Comparison of ENCODE assay signal across 1 cellular context in genomic region chrX:39900788-39901170, GRCh38.
TF ChIP-seq lines count a peak whose summit lies in the region.

No MANE protein-coding gene starts in this region.

TF ChIP-seq in HEK293, 187 proteins besides CTCF, POLR2A, EP300 and RAD21 (continued from another document):
- TF ChIP-seq PBX3 (CRISPR knock-in tag; IDR thresholded peaks at IDR 0.05) (no peak), ZNF266 (tag by site-specific recombination; IDR thresholded peaks at IDR 0.05; ENCODE audit: low read depth) (no peak), ZBTB48 (tag by site-specific recombination; IDR thresholded peaks at IDR 0.05) (peak; percentile 25; the same call in 1 of the 2 replicates), BCL11B (tag by site-specific recombination; IDR thresholded peaks at IDR 0.05; ENCODE audit: low read depth) (no peak), REPIN1 (tag by site-specific recombination; IDR thresholded peaks at IDR 0.05; ENCODE audit: low read depth) (no peak), HOXA7 (CRISPR knock-in tag; IDR thresholded peaks at IDR 0.05; ENCODE audit: borderline replicate concordance) (no peak), GLI2 (tag by site-specific recombination; IDR thresholded peaks at IDR 0.05; ENCODE audit: borderline replicate concordance, low read depth) (no peak), PRDM1 (tag by site-specific recombination; IDR thresholded peaks at IDR 0.05) (no peak), ZFP69B (tag by site-specific recombination; IDR thresholded peaks at IDR 0.05) (no peak), ZNF544 (tag by site-specific recombination; IDR thresholded peaks at IDR 0.05) (no peak), ZNF785 (tag by site-specific recombination; IDR thresholded peaks at IDR 0.05) (no peak), ZSCAN23 (tag by site-specific recombination; IDR thresholded peaks at IDR 0.05) (no peak), ZNF221 (tag by site-specific recombination; IDR thresholded peaks at IDR 0.05; ENCODE audit: borderline replicate concordance) (no peak), SP3 (tag by site-specific recombination; IDR thresholded peaks at IDR 0.05) (no peak), ZNF707 (tag by site-specific recombination; IDR thresholded peaks at IDR 0.05) (no peak), ZNF560 (tag by site-specific recombination; IDR thresholded peaks at IDR 0.05; ENCODE audit: borderline replicate concordance) (no peak), ZNF639 (tag by site-specific recombination; IDR thresholded peaks at IDR 0.05) (no peak), ZSCAN30 (tag by site-specific recombination; IDR thresholded peaks at IDR 0.05) (no peak), EGR2 (tag by site-specific recombination; IDR thresholded peaks at IDR 0.05; ENCODE audit: low read depth) (no peak), KLF1 (tag by site-specific recombination; IDR thresholded peaks at IDR 0.05) (no peak), ZNF324 (tag by site-specific recombination; IDR thresholded peaks at IDR 0.05) (0 out of 2 replicates have a peak, but pooled peaks have one; percentile 33), ZNF37A (tag by site-specific recombination; IDR thresholded peaks at IDR 0.05) (no peak), ZBTB10 (tag by site-specific recombination; IDR thresholded peaks at IDR 0.05) (no peak), ZIC2 (tag by site-specific recombination; IDR thresholded peaks at IDR 0.05) (peak; percentile 76), ZNF394 (tag by site-specific recombination; IDR thresholded peaks at IDR 0.05; ENCODE audit: borderline replicate concordance) (0 out of 2 replicates have a peak, but pooled peaks have one; percentile 39), ZNF354C (tag by site-specific recombination; IDR thresholded peaks at IDR 0.05; ENCODE audit: borderline replicate concordance, low read depth) (no peak), ZNF423 (tag by site-specific recombination; IDR thresholded peaks at IDR 0.05) (peak; percentile 35; the same call in 1 of the 2 replicates), ZNF148 (tag by site-specific recombination; IDR thresholded peaks at IDR 0.05; ENCODE audit: borderline replicate concordance) (no peak), GLIS1 (tag by site-specific recombination; IDR thresholded peaks at IDR 0.05) (peak; percentile 65), ZNF549 (tag by site-specific recombination; IDR thresholded peaks at IDR 0.05) (no peak), ZNF426 (tag by site-specific recombination; IDR thresholded peaks at IDR 0.05) (no peak), ZBTB8A (tag by site-specific recombination; IDR thresholded peaks at IDR 0.05) (0 out of 2 replicates have a peak, but pooled peaks have one; percentile 26), PRDM4 (tag by site-specific recombination; IDR thresholded peaks at IDR 0.05) (no peak), ZNF341 (tag by site-specific recombination; IDR thresholded peaks at IDR 0.05; ENCODE audit: low read depth) (peak; percentile 53), ZNF138 (tag by site-specific recombination; IDR thresholded peaks at IDR 0.05; ENCODE audit: borderline replicate concordance) (no peak), ZNF248 (tag by site-specific recombination; IDR thresholded peaks at IDR 0.05) (no peak), ZNF660 (tag by site-specific recombination; IDR thresholded peaks at IDR 0.05) (no peak), ZNF585B (tag by site-specific recombination; IDR thresholded peaks at IDR 0.05) (no peak), SP7 (tag by site-specific recombination; IDR thresholded peaks at IDR 0.05) (peak; percentile 80), ZNF621 (tag by site-specific recombination; IDR thresholded peaks at IDR 0.05) (no peak), INSM2 (tag by site-specific recombination; IDR thresholded peaks at IDR 0.05) (no peak; the same call in 1 of the 2 replicates), MYNN (tag by site-specific recombination; IDR thresholded peaks at IDR 0.05; ENCODE audit: borderline replicate concordance) (no peak), ZNF571 (tag by site-specific recombination; IDR thresholded peaks at IDR 0.05) (no peak), TRIM28 (IDR thresholded peaks at IDR 0.05; ENCODE audit: borderline replicate concordance, low read length) (no peak), ZNF626 (tag by site-specific recombination; IDR thresholded peaks at IDR 0.05) (no peak), ZNF366 (tag by site-specific recombination; conservative IDR thresholded peaks at IDR 0.05) (no peak), TCF7L2 (IDR thresholded peaks at IDR 0.05; ENCODE audit: borderline replicate concordance, low read depth, low read length) (peak; percentile 61; the same call in 1 of the 2 replicates)
- TF ChIP-seq, protein P1, sequence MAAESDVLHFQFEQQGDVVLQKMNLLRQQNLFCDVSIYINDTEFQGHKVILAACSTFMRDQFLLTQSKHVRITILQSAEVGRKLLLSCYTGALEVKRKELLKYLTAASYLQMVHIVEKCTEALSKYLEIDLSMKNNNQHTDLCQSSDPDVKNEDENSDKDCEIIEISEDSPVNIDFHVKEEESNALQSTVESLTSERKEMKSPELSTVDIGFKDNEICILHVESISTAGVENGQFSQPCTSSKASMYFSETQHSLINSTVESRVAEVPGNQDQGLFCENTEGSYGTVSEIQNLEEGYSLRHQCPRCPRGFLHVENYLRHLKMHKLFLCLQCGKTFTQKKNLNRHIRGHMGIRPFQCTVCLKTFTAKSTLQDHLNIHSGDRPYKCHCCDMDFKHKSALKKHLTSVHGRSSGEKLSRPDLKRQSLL (tag by site-specific recombination; IDR thresholded peaks at IDR 0.05) = no peak
